Comparison of ENCODE assay signal across 14 cellular contexts in the genomic region with DNA sequence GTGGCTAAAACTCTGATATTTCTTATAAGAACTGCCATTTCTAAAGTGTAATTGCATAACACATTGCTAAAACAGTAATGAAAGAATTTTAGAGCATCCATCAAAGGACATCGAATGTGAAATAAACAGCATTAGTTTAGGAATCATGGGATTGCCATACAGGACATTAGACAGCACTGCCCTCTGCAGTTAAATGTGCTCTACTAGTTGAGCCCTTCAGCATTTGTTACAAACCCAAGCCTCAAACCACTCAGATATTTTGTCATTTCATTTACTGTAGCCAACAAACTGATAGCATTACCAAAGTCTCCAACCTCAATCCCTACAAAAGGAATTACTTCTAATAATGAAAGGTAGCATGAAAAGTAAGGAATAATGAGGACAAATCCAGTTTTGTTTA.
A peak's percentile ranks its signal among the peaks of the same experiment; 100 is the strongest.
DNase-seq lines count a peak whose midpoint lies in the region; TF ChIP-seq lines count a peak whose summit lies in the region.
"Had no signal": no experiment of that assay in that cellular context is flagged by ENCODE, and none has a peak within 500 bp of the region (broad histone marks: within the 10 kb centered on the region; RNA-seq: fewer than 3 reads in every experiment).

No MANE protein-coding gene starts in this region.

- H3K9me3 ChIP-seq in osteoblast (ENCODE audit: low read depth, low read length): no peaks in the 10 kb centered on the region
- H3K9me3 ChIP-seq: BLaER1 treated with 17β-estradiol and CSF1 and Interleukin-3, amounts not matched to agents 10 nM and 100 nM; SJCRH30 had no signal

- H3K36me3 ChIP-seq in osteoblast (ENCODE audit: insufficient read depth, low read length): no peaks in the 10 kb centered on the region
- H3K36me3 ChIP-seq: BLaER1 treated with 17β-estradiol and CSF1 and Interleukin-3, amounts not matched to agents 10 nM and 100 nM; SJCRH30 had no signal

- CTCF ChIA-PET in HEK293T (lab: Yijun Ruan, JAX): no interaction called here

- no peak overlapping the region for H3K27ac ChIP-seq in osteoblast (ENCODE audit: low read depth, low read length)
- H3K27ac ChIP-seq: BLaER1 treated with 17β-estradiol and CSF1 and Interleukin-3, amounts not matched to agents 10 nM and 100 nM; GM23248; SJCRH30 had no signal

- no peaks in the 10 kb centered on the region for H3K79me2 ChIP-seq in osteoblast (ENCODE audit: insufficient read depth, low read length)

- H3K27me3 ChIP-seq in osteoblast (ENCODE audit: insufficient read depth, low read length): no peaks in the 10 kb centered on the region
- H3K27me3 ChIP-seq: BLaER1 treated with 17β-estradiol and CSF1 and Interleukin-3, amounts not matched to agents 10 nM and 100 nM; SJCRH30 had no signal

- no peak for TF ChIP-seq CTCF in osteoblast (IDR thresholded peaks at IDR 0.05; ENCODE audit: extremely low read depth, low read depth, low read length)

- DNase-seq in Ammon's horn (ENCODE audit: low spot score) (peak; percentile 3), HEK293T (ENCODE audit: extremely low spot score) (peak; percentile 7), RKO (ENCODE audit: low spot score) (peak; percentile 11), kidney tubule cell (ENCODE audit: low spot score) (peak; percentile 1), osteoblast (ENCODE audit: insufficient read length, low spot score, missing footprints) (no peak), ureter (ENCODE audit: low spot score) (no peak), COLO668 (lab: John Stamatoyannopoulos, UW; ENCODE audit: unreplicated experiment) (no peak)
- no peak for DNase-seq in stimulated activated CD4-positive, alpha-beta T cell treated with anti-CD3 and anti-CD28 coated beads, Interleukin-2, amount 100 ng/mL, for 48 hours
- DNase-seq: activated CD4-positive, alpha-beta T cell treated with anti-CD3 and anti-CD28 coated beads for 36 hours; GM23248; NCI-H2171; stimulated activated CD8-positive, alpha-beta memory T cell treated with anti-CD3 and anti-CD28 coated beads, Interleukin-4, amount 100 ng/mL, for 48 hours had no signal

- H3K4me1 ChIP-seq in osteoblast (ENCODE audit: insufficient read depth, low read length): no peaks in the 10 kb centered on the region
- H3K4me1 ChIP-seq: BLaER1 treated with 17β-estradiol and CSF1 and Interleukin-3, amounts not matched to agents 10 nM and 100 nM; SJCRH30 had no signal

- POLR2A ChIA-PET in HEK293T (lab: Yijun Ruan, JAX): no interaction called here

- H3K4me3 ChIP-seq in osteoblast (ENCODE audit: insufficient read depth, low read length): no peak overlapping the region
- H3K4me3 ChIP-seq: BLaER1 treated with 17β-estradiol and CSF1 and Interleukin-3, amounts not matched to agents 10 nM and 100 nM; GM23248; SJCRH30 had no signal

- H4K20me1 ChIP-seq in osteoblast (ENCODE audit: insufficient read depth, low read length): no peaks in the 10 kb centered on the region
- H4K20me1 ChIP-seq: BLaER1 treated with 17β-estradiol and CSF1 and Interleukin-3, amounts not matched to agents 10 nM and 100 nM had no signal

- no peak overlapping the region for H3K4me2 ChIP-seq in osteoblast (ENCODE audit: insufficient read depth, low read length)
- H3K4me2 ChIP-seq: BLaER1 treated with 17β-estradiol and CSF1 and Interleukin-3, amounts not matched to agents 10 nM and 100 nM had no signal

- no peak overlapping the region for H2AFZ ChIP-seq in osteoblast (ENCODE audit: low read length)
- H2AFZ ChIP-seq: GM23248 had no signal

TF ChIP-seq in HEK293T, 16 proteins besides CTCF, POLR2A, EP300 and RAD21:
- TF ChIP-seq L3MBTL2 (conservative IDR thresholded peaks at IDR 0.05) (no peak), CTBP1 (IDR thresholded peaks at IDR 0.05; ENCODE audit: borderline replicate concordance) (no peak), FOXA1 (IDR thresholded peaks at IDR 0.05) (no peak), NFRKB (IDR thresholded peaks at IDR 0.05) (no peak), ELF4 (IDR thresholded peaks at IDR 0.05) (no peak), FOXM1 (IDR thresholded peaks at IDR 0.05; ENCODE audit: borderline replicate concordance) (no peak), SUZ12 (IDR thresholded peaks at IDR 0.05) (no peak), BHLHE40 (IDR thresholded peaks at IDR 0.05; ENCODE audit: borderline replicate concordance) (no peak), LEF1 (IDR thresholded peaks at IDR 0.05; ENCODE audit: borderline replicate concordance) (no peak), TARDBP (IDR thresholded peaks at IDR 0.05) (no peak), HDGF (IDR thresholded peaks at IDR 0.05; ENCODE audit: borderline replicate concordance) (no peak), ARNT (IDR thresholded peaks at IDR 0.05) (no peak), SP1 (IDR thresholded peaks at IDR 0.05) (no peak)
- TF ChIP-seq, protein P1, sequence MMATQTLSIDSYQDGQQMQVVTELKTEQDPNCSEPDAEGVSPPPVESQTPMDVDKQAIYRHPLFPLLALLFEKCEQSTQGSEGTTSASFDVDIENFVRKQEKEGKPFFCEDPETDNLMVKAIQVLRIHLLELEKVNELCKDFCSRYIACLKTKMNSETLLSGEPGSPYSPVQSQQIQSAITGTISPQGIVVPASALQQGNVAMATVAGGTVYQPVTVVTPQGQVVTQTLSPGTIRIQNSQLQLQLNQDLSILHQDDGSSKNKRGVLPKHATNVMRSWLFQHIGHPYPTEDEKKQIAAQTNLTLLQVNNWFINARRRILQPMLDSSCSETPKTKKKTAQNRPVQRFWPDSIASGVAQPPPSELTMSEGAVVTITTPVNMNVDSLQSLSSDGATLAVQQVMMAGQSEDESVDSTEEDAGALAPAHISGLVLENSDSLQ (IDR thresholded peaks at IDR 0.05): no peak

Comparison
In these comparisons a context has a peak if more than half of its experiments do, and no peak if none do; other contexts are left out.
1. DNase-seq: peak in Ammon's horn (single experiment), HEK293T (single experiment), RKO (single experiment) and kidney tubule cell (single experiment); none in osteoblast (single experiment), ureter (single experiment), stimulated activated CD4-positive, alpha-beta T cell treated with anti-CD3 and anti-CD28 coated beads, Interleukin-2, amount 100 ng/mL, for 48 hours (0 of 2) and COLO668 (single experiment).